ENCODE assay signal across 1 cellular context in genomic region chr11:133660202-133660568, GRCh38.
TF ChIP-seq lines count a peak whose summit lies in the region.

No MANE protein-coding gene starts in this region.

TF ChIP-seq in WTC11, 78 proteins besides CTCF, POLR2A, EP300 and RAD21 (continued from another document):
- TF ChIP-seq, protein P1, sequence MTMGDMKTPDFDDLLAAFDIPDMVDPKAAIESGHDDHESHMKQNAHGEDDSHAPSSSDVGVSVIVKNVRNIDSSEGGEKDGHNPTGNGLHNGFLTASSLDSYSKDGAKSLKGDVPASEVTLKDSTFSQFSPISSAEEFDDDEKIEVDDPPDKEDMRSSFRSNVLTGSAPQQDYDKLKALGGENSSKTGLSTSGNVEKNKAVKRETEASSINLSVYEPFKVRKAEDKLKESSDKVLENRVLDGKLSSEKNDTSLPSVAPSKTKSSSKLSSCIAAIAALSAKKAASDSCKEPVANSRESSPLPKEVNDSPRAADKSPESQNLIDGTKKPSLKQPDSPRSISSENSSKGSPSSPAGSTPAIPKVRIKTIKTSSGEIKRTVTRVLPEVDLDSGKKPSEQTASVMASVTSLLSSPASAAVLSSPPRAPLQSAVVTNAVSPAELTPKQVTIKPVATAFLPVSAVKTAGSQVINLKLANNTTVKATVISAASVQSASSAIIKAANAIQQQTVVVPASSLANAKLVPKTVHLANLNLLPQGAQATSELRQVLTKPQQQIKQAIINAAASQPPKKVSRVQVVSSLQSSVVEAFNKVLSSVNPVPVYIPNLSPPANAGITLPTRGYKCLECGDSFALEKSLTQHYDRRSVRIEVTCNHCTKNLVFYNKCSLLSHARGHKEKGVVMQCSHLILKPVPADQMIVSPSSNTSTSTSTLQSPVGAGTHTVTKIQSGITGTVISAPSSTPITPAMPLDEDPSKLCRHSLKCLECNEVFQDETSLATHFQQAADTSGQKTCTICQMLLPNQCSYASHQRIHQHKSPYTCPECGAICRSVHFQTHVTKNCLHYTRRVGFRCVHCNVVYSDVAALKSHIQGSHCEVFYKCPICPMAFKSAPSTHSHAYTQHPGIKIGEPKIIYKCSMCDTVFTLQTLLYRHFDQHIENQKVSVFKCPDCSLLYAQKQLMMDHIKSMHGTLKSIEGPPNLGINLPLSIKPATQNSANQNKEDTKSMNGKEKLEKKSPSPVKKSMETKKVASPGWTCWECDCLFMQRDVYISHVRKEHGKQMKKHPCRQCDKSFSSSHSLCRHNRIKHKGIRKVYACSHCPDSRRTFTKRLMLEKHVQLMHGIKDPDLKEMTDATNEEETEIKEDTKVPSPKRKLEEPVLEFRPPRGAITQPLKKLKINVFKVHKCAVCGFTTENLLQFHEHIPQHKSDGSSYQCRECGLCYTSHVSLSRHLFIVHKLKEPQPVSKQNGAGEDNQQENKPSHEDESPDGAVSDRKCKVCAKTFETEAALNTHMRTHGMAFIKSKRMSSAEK (CRISPR knock-in tag; IDR thresholded peaks at IDR 0.05; ENCODE audit: borderline replicate concordance): no peak
- TF ChIP-seq, protein P2, sequence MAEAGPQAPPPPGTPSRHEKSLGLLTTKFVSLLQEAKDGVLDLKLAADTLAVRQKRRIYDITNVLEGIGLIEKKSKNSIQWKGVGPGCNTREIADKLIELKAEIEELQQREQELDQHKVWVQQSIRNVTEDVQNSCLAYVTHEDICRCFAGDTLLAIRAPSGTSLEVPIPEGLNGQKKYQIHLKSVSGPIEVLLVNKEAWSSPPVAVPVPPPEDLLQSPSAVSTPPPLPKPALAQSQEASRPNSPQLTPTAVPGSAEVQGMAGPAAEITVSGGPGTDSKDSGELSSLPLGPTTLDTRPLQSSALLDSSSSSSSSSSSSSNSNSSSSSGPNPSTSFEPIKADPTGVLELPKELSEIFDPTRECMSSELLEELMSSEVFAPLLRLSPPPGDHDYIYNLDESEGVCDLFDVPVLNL (CRISPR knock-in tag; IDR thresholded peaks at IDR 0.05; ENCODE audit: borderline replicate concordance, low read depth): no peak
- TF ChIP-seq EMX1 (CRISPR knock-in tag; IDR thresholded peaks at IDR 0.05): no peak
- no peak for TF ChIP-seq CREM (CRISPR knock-in tag; IDR thresholded peaks at IDR 0.05)
TF ChIP-seq in WTC11: peak in this region for 0.
